ENCODE assay signal across 14 cellular contexts in genomic region chrX:151871244-151871643, GRCh38. TPM values are rescaled to one million over a fixed set of nuclear protein-coding genes. Genes with fewer than 3 reads are reported as not detected.
DNase-seq lines count a peak whose midpoint lies in the region; ATAC-seq, FAIRE-seq and TF ChIP-seq lines count a peak whose summit lies in the region.
"Had no signal": no experiment of that assay in that cellular context is flagged by ENCODE, and none has a peak within 500 bp of the region (broad histone marks: within the 10 kb centered on the region; RNA-seq: fewer than 3 reads in every experiment).

No MANE protein-coding gene starts in this region.

- ATAC-seq in Right ventricle myocardium inferior, result peak; percentile 44
- ATAC-seq: stimulated activated naive CD8-positive, alpha-beta T cell treated with anti-CD3 and anti-CD28 coated beads, Interleukin-15, amount 100 ng/mL, for 72 hours; T-helper 17 cell had no signal

- no peak for DNase-seq in Right ventricle myocardium inferior (ENCODE audit: missing footprints)
- DNase-seq in cardiac septum (ENCODE audit: low spot score), result no peak
- DNase-seq in adipocyte (ENCODE audit: low read depth), result peak; percentile 82
- DNase-seq in fibroblast of villous mesenchyme (ENCODE audit: low read depth), result peak; percentile 85
- DNase-seq in urothelium cell line (ENCODE audit: low spot score), result peak; percentile 53
- DNase-seq in NCI-H187 (lab: John Stamatoyannopoulos, UW), result no peak
- DNase-seq in foreskin melanocyte, result no peak
- DNase-seq in posterior cingulate gyrus, result no peak
- DNase-seq: 8988T; DND-41; NCI-H187 treated with DMSO at 0.1 percent for 48 hours; stimulated activated naive CD8-positive, alpha-beta T cell treated with anti-CD3 and anti-CD28 coated beads, Interleukin-15, amount 100 ng/mL, for 72 hours; T-helper 17 cell had no signal

- intact Hi-C loops in Right ventricle myocardium inferior (cut with DNase I), result no loop called here
- intact Hi-C loops in cardiac septum (cut with DNase I), result no loop called here
- intact Hi-C loops in posterior cingulate gyrus (cut with DNase I), result no loop called here

- H3K4me1 ChIP-seq in adipocyte (ENCODE audit: control insufficient read depth, insufficient read depth, low read length), result peaks cover 25% of the 10 kb centered on the region

- no peak for TF ChIP-seq CTCF in fibroblast of villous mesenchyme (IDR thresholded peaks at IDR 0.05; ENCODE audit: insufficient read depth, low read depth, low read length)

- H3K27me3 ChIP-seq in adipocyte (replicated peaks; ENCODE audit: control insufficient read depth, insufficient read depth, low read length), result peaks cover 6% of the 10 kb centered on the region
- H3K27me3 ChIP-seq: neutrophil had no signal

- FAIRE-seq in urothelium cell line (lab: Jason Lieb, UNC), result no peak

- H3K9ac ChIP-seq in adipocyte (ENCODE audit: low read length), result peak overlapping the region; percentile 38

- peaks cover 16% of the 10 kb centered on the region for H3K9me3 ChIP-seq in adipocyte (ENCODE audit: control insufficient read depth, low read length)
- H3K9me3 ChIP-seq: neutrophil had no signal

- no peaks in the 10 kb centered on the region for H3K36me3 ChIP-seq in adipocyte (ENCODE audit: control insufficient read depth, insufficient read depth, low read length, severe bottlenecking)
- H3K36me3 ChIP-seq: neutrophil had no signal

- H3K4me3 ChIP-seq in adipocyte (ENCODE audit: low read length) (no peak overlapping the region), fibroblast of villous mesenchyme (ENCODE audit: low read depth, low read length) (no peak overlapping the region)

RNA-seq across cellular contexts. Expression of gene MAGEA4, which starts 41.4 kb away (rescaled TPM):
- total RNA-seq in Right ventricle myocardium inferior (not detected), cardiac septum (not detected), fibroblast of villous mesenchyme (not detected in 2 replicates)
- total RNA-seq: T-helper 17 cell had no signal

Comparison
In these comparisons a context has a peak if more than half of its experiments do, and no peak if none do; other contexts are left out.
1. DNase-seq: peak in adipocyte (single experiment), fibroblast of villous mesenchyme (single experiment) and urothelium cell line (single experiment); none in Right ventricle myocardium inferior (single experiment), cardiac septum (single experiment), NCI-H187 (0 of 2), foreskin melanocyte (single experiment) and posterior cingulate gyrus (0 of 10).